Comparison of ENCODE assay signal across 25 cellular contexts in the genomic region with DNA sequence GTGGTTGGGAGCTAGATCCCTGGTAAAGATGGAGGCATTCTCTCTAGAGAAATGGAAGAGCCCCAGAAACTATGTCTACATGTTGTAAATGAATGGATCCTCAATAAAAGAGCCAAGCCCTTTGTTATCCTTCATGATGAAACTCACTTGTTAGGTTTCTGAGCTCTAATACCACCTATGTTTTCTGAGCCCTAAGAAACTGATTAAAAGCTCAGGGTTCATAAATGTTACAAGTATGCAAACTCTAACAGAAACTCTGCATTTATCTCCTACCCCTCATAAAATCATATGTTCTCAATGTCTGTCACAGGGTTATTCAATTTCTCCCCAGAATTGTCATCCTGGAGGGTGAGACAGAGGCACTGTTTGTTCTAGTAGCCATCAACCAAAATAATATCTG. TPM values are rescaled to one million over a fixed set of nuclear protein-coding genes. Genes with fewer than 3 reads are reported as not detected.
DNase-seq lines count a peak whose midpoint lies in the region; ATAC-seq, FAIRE-seq and TF ChIP-seq lines count a peak whose summit lies in the region.
"Had no signal": no experiment of that assay in that cellular context is flagged by ENCODE, and none has a peak within 500 bp of the region (broad histone marks: within the 10 kb centered on the region; RNA-seq: fewer than 3 reads in every experiment).

No MANE protein-coding gene starts in this region.

- BruUV-seq in HepG2 (replicated peaks; lab: Mats Ljungman, UMichigan): no TSS peak

- H3K9me3 ChIP-seq in HepG2 (ENCODE audit: low read length) (no peaks in the 10 kb centered on the region), right lobe of liver (no peaks in the 10 kb centered on the region), trophoblast cell (ENCODE audit: insufficient read depth, low read depth, low read length) (no peaks in the 10 kb centered on the region)
- H3K9me3 ChIP-seq: A549; BLaER1 treated with 17β-estradiol and CSF1 and Interleukin-3, amounts not matched to agents 10 nM and 100 nM had no signal

- peak overlapping the region; percentile 92 for H2BK15ac ChIP-seq in mesendoderm (replicated peaks; ENCODE audit: low read depth)

- no peak for DNase-seq in HepG2 (ENCODE audit: low spot score)
- DNase-seq in right lobe of liver: no peak
- no peak for DNase-seq in mesendoderm
- no peak for DNase-seq in trophoblast cell
- no peak for DNase-seq in CD1c-positive myeloid dendritic cell (ENCODE audit: extremely low spot score)
- no peak for DNase-seq in DMS79 (lab: John Stamatoyannopoulos, UW)
- DNase-seq in RPMI8226: no peak
- DNase-seq: AML-193; CD4-positive, alpha-beta memory T cell; CD4-positive, CD25-positive, alpha-beta regulatory T cell; CD8-positive, alpha-beta memory T cell; COR-L47; DMS 273 treated with DMSO at 0.1 percent for 48 hours; DMS153; DMS53; DMS79 treated with DMSO at 0.1 percent for 48 hours; GF-D8 had no signal

- no peak overlapping the region for H2BK5ac ChIP-seq in mesendoderm (ENCODE audit: low read length)
- H2BK5ac ChIP-seq in trophoblast cell (ENCODE audit: low read depth, low read length, poor library complexity): no peak overlapping the region

- no peak for TF ChIP-seq EP300 in HepG2 (IDR thresholded peaks at IDR 0.05; ENCODE audit: low read depth in 2 of 2, low read length in 2 of 2)
- no peak for TF ChIP-seq EP300 in HepG2 (CRISPR knock-in tag; IDR thresholded peaks at IDR 0.05; ENCODE audit: borderline replicate concordance)

- CTCF ChIA-PET in HepG2 (lab: Yijun Ruan, JAX; ENCODE audit: low intra/inter-chr PET ratio, low total read pairs): no interaction called here

- H3K4ac ChIP-seq in mesendoderm (ENCODE audit: low read depth, low read length) (no peak overlapping the region), trophoblast cell (ENCODE audit: low read depth, low read length) (no peak overlapping the region)

- TF ChIP-seq POLR2A in HepG2 (IDR thresholded peaks at IDR 0.05; ENCODE audit: insufficient read depth in 1 of 2, low read depth in 2 of 2, low read length in 2 of 2) (no peak), right lobe of liver (IDR thresholded peaks at IDR 0.05) (no peak)

- no peak for FAIRE-seq in HepG2 (lab: Jason Lieb, UNC)
- FAIRE-seq: A549, G401.6, GM12891, GM19239 had no signal

- H2AFZ ChIP-seq in HepG2 (ENCODE audit: low read length) (no peak overlapping the region), trophoblast cell (ENCODE audit: insufficient read depth, low read length, poor library complexity) (no peak overlapping the region)

- H3K27me3 ChIP-seq in HepG2 (ENCODE audit: control insufficient read depth in 1 of 2, insufficient read depth in 2 of 2, low read length in 2 of 2): no peaks in the 10 kb centered on the region
- H3K27me3 ChIP-seq in right lobe of liver: no peaks in the 10 kb centered on the region
- H3K27me3 ChIP-seq in mesendoderm (ENCODE audit: insufficient read depth, low read length, poor library complexity): no peaks in the 10 kb centered on the region
- H3K27me3 ChIP-seq in trophoblast cell (ENCODE audit: insufficient read depth, low read length): no peaks in the 10 kb centered on the region
- H3K27me3 ChIP-seq: BLaER1 treated with 17β-estradiol and CSF1 and Interleukin-3, amounts not matched to agents 10 nM and 100 nM had no signal

- H3K18ac ChIP-seq in mesendoderm (ENCODE audit: low read length) (no peak overlapping the region), trophoblast cell (ENCODE audit: low read length) (no peak overlapping the region)

- TF ChIP-seq CTCF in HepG2 (CRISPR knock-in tag; IDR thresholded peaks at IDR 0.05) (no peak), right lobe of liver (IDR thresholded peaks at IDR 0.05) (no peak)

- intact Hi-C loops in HepG2 (cut with micrococcal nuclease; ENCODE audit: unreplicated experiment): no loop called here
- intact Hi-C loops in right lobe of liver (cut with DNase I): no loop called here

- H3K14ac ChIP-seq in trophoblast cell (ENCODE audit: low read length): no peak overlapping the region

- peak overlapping the region; percentile 99 for H3K27ac ChIP-seq in HepG2 (ENCODE audit: extremely low read length, insufficient read depth, low read length)
- H3K27ac ChIP-seq in right lobe of liver: no peak overlapping the region
- no peak overlapping the region for H3K27ac ChIP-seq in mesendoderm (ENCODE audit: low read depth, low read length)
- H3K27ac ChIP-seq in trophoblast cell (ENCODE audit: low read depth, low read length): peak overlapping the region; percentile 38
- H3K27ac ChIP-seq: 22Rv1; A549; BLaER1 treated with 17β-estradiol and CSF1 and Interleukin-3, amounts not matched to agents 10 nM and 100 nM; C4-2B had no signal

- ATAC-seq in HepG2 (no peak), right lobe of liver (no peak)
- ATAC-seq: A549 had no signal

- H3K4me1 ChIP-seq in HepG2 (ENCODE audit: insufficient read depth, low read length) (peaks cover 68% of the 10 kb centered on the region), right lobe of liver (peaks cover 0 to 26% (median 7%) of the 10 kb centered on the region in 4 donors), mesendoderm (ENCODE audit: control insufficient read depth, low read depth, low read length) (no peaks in the 10 kb centered on the region), trophoblast cell (ENCODE audit: control insufficient read depth in 1 of 2, insufficient read depth in 2 of 2, low read length in 2 of 2) (peaks cover 7 to 9% of the 10 kb centered on the region in 2 experiments)

- H2BK12ac ChIP-seq in trophoblast cell (ENCODE audit: low read length): no peak overlapping the region

- no peaks in the 10 kb centered on the region for H3K79me1 ChIP-seq in mesendoderm (ENCODE audit: low read length)
- H3K79me1 ChIP-seq in trophoblast cell (ENCODE audit: low read length): peaks cover 49% of the 10 kb centered on the region

- H4K5ac ChIP-seq in mesendoderm (ENCODE audit: low read length): no peak overlapping the region

- H2BK120ac ChIP-seq in mesendoderm (ENCODE audit: low read depth, low read length) (no peak overlapping the region), trophoblast cell (ENCODE audit: insufficient read depth, low read length, poor library complexity) (peak overlapping the region; percentile 49)

- no peak overlapping the region for H3K4me2 ChIP-seq in HepG2 (ENCODE audit: low read depth, low read length)
- H3K4me2 ChIP-seq in mesendoderm (ENCODE audit: low read length): no peak overlapping the region
- H3K4me2 ChIP-seq in trophoblast cell (ENCODE audit: low read length): no peak overlapping the region
- H3K4me2 ChIP-seq: A549 had no signal

- H4K91ac ChIP-seq in trophoblast cell (ENCODE audit: low read depth, low read length): no peak overlapping the region

- H3K23ac ChIP-seq in mesendoderm (ENCODE audit: low read length): no peak overlapping the region
- no peak overlapping the region for H3K23ac ChIP-seq in trophoblast cell (ENCODE audit: low read length)

- H3K79me2 ChIP-seq in HepG2 (ENCODE audit: insufficient read depth, low read length) (no peaks in the 10 kb centered on the region), mesendoderm (ENCODE audit: control insufficient read depth, insufficient read depth, low read length) (no peaks in the 10 kb centered on the region), trophoblast cell (ENCODE audit: control insufficient read depth, insufficient read depth, low read length, poor library complexity) (peaks cover 3% of the 10 kb centered on the region)

- TF ChIP-seq RAD21 in HepG2 (CRISPR knock-in tag; IDR thresholded peaks at IDR 0.05): no peak

- no peak overlapping the region for H4K12ac ChIP-seq in trophoblast cell (ENCODE audit: low read depth, low read length)

- no peaks in the 10 kb centered on the region for H4K20me1 ChIP-seq in HepG2 (ENCODE audit: insufficient read depth, low read length)
- H4K20me1 ChIP-seq: BLaER1 treated with 17β-estradiol and CSF1 and Interleukin-3, amounts not matched to agents 10 nM and 100 nM had no signal

- no peaks in the 10 kb centered on the region for H3K36me3 ChIP-seq in HepG2 (replicated peaks in 1 of 2; ENCODE audit: control insufficient read depth in 1 of 2, insufficient read depth in 2 of 2, low read length in 2 of 2)
- no peaks in the 10 kb centered on the region for H3K36me3 ChIP-seq in right lobe of liver
- H3K36me3 ChIP-seq in mesendoderm (ENCODE audit: control insufficient read depth, insufficient read depth, low read length): no peaks in the 10 kb centered on the region
- H3K36me3 ChIP-seq in trophoblast cell (ENCODE audit: control insufficient read depth in 1 of 2, insufficient read depth in 2 of 2, low read length in 2 of 2): no peaks in the 10 kb centered on the region
- H3K36me3 ChIP-seq: BLaER1 treated with 17β-estradiol and CSF1 and Interleukin-3, amounts not matched to agents 10 nM and 100 nM had no signal

- H4K8ac ChIP-seq in mesendoderm (ENCODE audit: low read depth, low read length): no peak overlapping the region
- no peak overlapping the region for H4K8ac ChIP-seq in trophoblast cell (ENCODE audit: low read depth, low read length)

- H3K56ac ChIP-seq in mesendoderm (ENCODE audit: low read length): no peak overlapping the region

- H3K9ac ChIP-seq in HepG2 (ENCODE audit: insufficient read depth, low read depth, low read length) (no peak overlapping the region; the same call in 1 of the 2 replicates), mesendoderm (ENCODE audit: low read length) (no peak overlapping the region), trophoblast cell (ENCODE audit: low read length) (no peak overlapping the region)
- H3K9ac ChIP-seq: BLaER1 treated with 17β-estradiol and CSF1 and Interleukin-3, amounts not matched to agents 10 nM and 100 nM had no signal

- H3K4me3 ChIP-seq in HepG2 (replicated peaks in 1 of 3; ENCODE audit: insufficient read depth in 1 of 3, low read depth in 2 of 3, low read length in 3 of 3) (no peak overlapping the region), right lobe of liver (no peak overlapping the region), mesendoderm (ENCODE audit: low read length) (no peak overlapping the region), trophoblast cell (ENCODE audit: low read depth, low read length) (no peak overlapping the region)
- H3K4me3 ChIP-seq: A549; BLaER1 treated with 17β-estradiol and CSF1 and Interleukin-3, amounts not matched to agents 10 nM and 100 nM had no signal

- no peak overlapping the region for H2AK5ac ChIP-seq in mesendoderm (ENCODE audit: low read length)
- H2AK5ac ChIP-seq in trophoblast cell (ENCODE audit: low read length): no peak overlapping the region

- in situ Hi-C loops in HepG2 (cut with HindIII; ENCODE audit: extremely low pct_ligation_motif_present, low pct_unique_long_range_greater_than_20kb): no loop called here

- POLR2A ChIA-PET in HepG2 (lab: Yijun Ruan, JAX): interaction anchor here (1.1 to 19.0 kb wide), 2 partner anchors 17 to 19 kb away, joined by 3 to 733 read pairs; partner anchors contain the start of gene HNMT

RNA-seq across cellular contexts. Expression of gene HNMT, which starts 18.0 kb away (rescaled TPM):
- total RNA-seq in HepG2 (2016; rRNA removed; fragmentation: Illumina TruSeq; extraction: Trizol) (309 and 372 TPM in 2 replicates), right lobe of liver (100 to 1,000 TPM in 1 of 6 experiments, 10 to 100 TPM in 5; 47.2 to 101 (median 59.8) TPM)
- total RNA-seq in HepG2 (2016; cell fraction: cytosol; rRNA removed; fragmentation: Illumina TruSeq; extraction: Trizol; ENCODE audit: low read depth): 103 and 116 TPM in 2 replicates
- 312 and 373 TPM in 2 replicates for total RNA-seq in HepG2 (2016; cell fraction: insoluble cytoplasmic fraction; rRNA removed; fragmentation: Illumina TruSeq; extraction: Trizol)
- 157 and 177 TPM in 2 replicates for total RNA-seq in HepG2 (2016; cell fraction: membrane; rRNA removed; fragmentation: Illumina TruSeq; extraction: Trizol)
- total RNA-seq in HepG2 (2016; cell fraction: nucleus; rRNA removed; fragmentation: Illumina TruSeq; extraction: Trizol): 234 and 240 TPM in 2 replicates
- 259 and 279 TPM in 2 replicates for polyA plus RNA-seq in HepG2 (2011; rRNA removed)
- polyA plus RNA-seq in HepG2 (2011; cell fraction: cytosol; rRNA removed): 170 and 271 TPM in 2 replicates
- 129 and 171 TPM in 2 replicates for polyA plus RNA-seq in HepG2 (2011; cell fraction: nucleus; rRNA removed)
- polyA plus RNA-seq in HepG2 (2012): 561 and 648 TPM in 2 replicates
- polyA plus RNA-seq in HepG2 (2016; cell fraction: cytosol; fragmentation: Illumina TruSeq; extraction: Trizol; ENCODE audit: low read depth): 80.3 and 85.6 TPM in 2 replicates
- polyA plus RNA-seq in HepG2 (2016; cell fraction: insoluble cytoplasmic fraction; fragmentation: Illumina TruSeq; extraction: Trizol; ENCODE audit: low read depth): 297 and 326 TPM in 2 replicates
- 111 and 113 TPM in 2 replicates for polyA plus RNA-seq in HepG2 (2016; cell fraction: membrane; fragmentation: Illumina TruSeq; extraction: Trizol; ENCODE audit: low read depth)
- 221 and 224 TPM in 2 replicates for polyA plus RNA-seq in HepG2 (2016; cell fraction: nucleus; fragmentation: Illumina TruSeq; extraction: Trizol; ENCODE audit: insufficient read depth, low read depth)
- 14.7 and 77.3 TPM in 2 replicates for polyA minus RNA-seq in HepG2 (2011; rRNA and poly(A)+ RNA removed; ENCODE audit: low replicate concordance)
- polyA minus RNA-seq in HepG2 (2011; cell fraction: cytosol; rRNA and poly(A)+ RNA removed): 111 and 128 TPM in 2 replicates
- 529 and 697 TPM in 2 replicates for polyA minus RNA-seq in HepG2 (2011; cell fraction: nucleus; rRNA and poly(A)+ RNA removed)
- 7.8 TPM for polyA plus RNA-seq in mesendoderm (2013, experiment 1 of 2)
- 8.8 TPM for polyA plus RNA-seq in mesendoderm (2013, experiment 2 of 2)
- polyA plus RNA-seq in trophoblast cell (2013): 43.2 and 52.0 TPM in 2 replicates
- total RNA-seq: B cell; CD4-positive, CD25-positive, alpha-beta regulatory T cell had no signal
- polyA plus RNA-seq: CD4-positive, alpha-beta memory T cell; CD4-positive, CD25-positive, alpha-beta regulatory T cell; CD8-positive, alpha-beta memory T cell had no signal

Comparison
In these comparisons a context has a peak if more than half of its experiments do, and no peak if none do; other contexts are left out.
1. H3K27ac ChIP-seq: peak in HepG2 (single experiment) and trophoblast cell (single experiment); none in right lobe of liver (0 of 3) and mesendoderm (single experiment).